Comparison of ENCODE assay signal across 8 cellular contexts in the genomic region with DNA sequence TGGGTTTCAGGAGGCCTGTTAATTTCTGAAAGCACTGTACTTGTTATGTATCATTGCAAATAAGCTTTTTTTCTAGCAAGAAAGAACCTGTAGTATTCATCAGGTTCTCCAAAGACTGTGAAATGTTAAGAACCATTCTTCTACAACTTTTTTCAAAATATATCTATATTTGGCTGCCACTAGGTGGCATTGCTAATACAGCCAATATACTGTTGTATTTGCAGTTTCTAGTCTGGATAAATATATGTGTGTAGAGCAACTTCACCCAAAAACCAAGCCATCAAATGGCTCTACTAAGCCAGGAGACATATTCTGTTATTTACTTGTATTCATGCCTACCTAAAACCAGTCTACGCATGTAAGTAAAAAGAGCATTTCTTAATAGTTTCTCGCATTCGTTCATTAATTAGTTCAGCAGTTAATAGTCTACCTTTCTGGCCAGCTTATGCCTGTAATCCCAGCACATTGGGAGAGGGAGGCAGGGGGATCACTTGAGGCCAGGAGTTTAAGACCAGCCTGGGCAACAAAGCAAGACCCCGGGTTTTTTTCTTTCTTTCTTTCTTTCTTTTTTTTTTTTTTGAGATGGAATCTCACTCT. TPM values are rescaled to one million over a fixed set of nuclear protein-coding genes. Genes with fewer than 3 reads are reported as not detected.
DNase-seq lines count a peak whose midpoint lies in the region; ATAC-seq and TF ChIP-seq lines count a peak whose summit lies in the region.

No MANE protein-coding gene starts in this region.

- no peak overlapping the region for H3K4me3 Mint-ChIP-seq in brain

- peaks cover 0 to 13% (median 0%) of the 10 kb centered on the region in 5 experiments for H3K9me3 Mint-ChIP-seq in brain

- peak; percentile 69 for DNase-seq in EH (ENCODE audit: low read depth)
- peak; percentile 18 for DNase-seq in NCI-H2196 treated with DMSO at 0.1 percent for 48 hours (lab: John Stamatoyannopoulos, UW; ENCODE audit: unreplicated experiment)
- DNase-seq in left colon = no peak
- no peak for DNase-seq in effector CD4-positive, alpha-beta T cell
- DNase-seq in effector CD8-positive, alpha-beta T cell (lab: John Stamatoyannopoulos, UW) = no peak

- H3K27ac ChIP-seq in 22Rv1 = no peak overlapping the region

- peaks cover 36% of the 10 kb centered on the region for H3K36me3 Mint-ChIP-seq in brain

- no peaks in the 10 kb centered on the region for H3K4me1 Mint-ChIP-seq in brain

- TF ChIP-seq CTCF in 22Rv1 (IDR thresholded peaks at IDR 0.05) = peak; percentile 88
- TF ChIP-seq CTCF in brain (conservative IDR thresholded peaks at IDR 0.05) = peak; percentile 66 to 72

- no peaks in the 10 kb centered on the region for H3K27me3 Mint-ChIP-seq in brain

- ATAC-seq in left colon = peak; percentile 51
- ATAC-seq in HG03025 (IDR thresholded peaks at IDR 0.05; ENCODE audit: low FRiP score, unreplicated experiment) = no peak

- intact Hi-C loops in left colon (cut with DNase I, micrococcal nuclease) = loop anchor here (10.0 kb wide), 2 partner anchors 118 to 288 kb away; no protein-coding TSS in a partner anchor

- H3K27ac Mint-ChIP-seq in brain = peak overlapping the region in 3 of 5 experiments; percentile 8 to 60 (median 15)

RNA-seq across cellular contexts. Expression of a gene that starts 39.5 kb away (rescaled TPM):
- 34.0 TPM for polyA plus RNA-seq in brain (ENCODE audit: insufficient read depth, low read depth, low replicate concordance)
- total RNA-seq in left colon = 100 to 1,000 TPM; 213 to 459 TPM

RNA-seq across cellular contexts. Expression of a gene that starts 39.7 kb away (rescaled TPM):
- polyA plus RNA-seq in brain (ENCODE audit: insufficient read depth, low read depth, low replicate concordance) = 13.9 TPM
- 10 to 100 TPM; 15.4 to 24.8 TPM for total RNA-seq in left colon

Comparison
In these comparisons a context has a peak if more than half of its experiments do, and no peak if none do; other contexts are left out.
1. DNase-seq: peak in EH (single experiment) and NCI-H2196 treated with DMSO at 0.1 percent for 48 hours (single experiment); none in left colon (0 of 2), effector CD4-positive, alpha-beta T cell (single experiment) and effector CD8-positive, alpha-beta T cell (single experiment).